In genomic region chr11:3888876-3889275, GRCh38 we compare ENCODE assay signal across 19 cellular contexts. TPM values are rescaled to one million over a fixed set of nuclear protein-coding genes. Genes with fewer than 3 reads are reported as not detected.
DNase-seq lines count a peak whose midpoint lies in the region; ATAC-seq and TF ChIP-seq lines count a peak whose summit lies in the region.
"Had no signal": no experiment of that assay in that cellular context is flagged by ENCODE, and none has a peak within 500 bp of the region (broad histone marks: within the 10 kb centered on the region; RNA-seq: fewer than 3 reads in every experiment).

No MANE protein-coding gene starts in this region.

- CTCF ChIA-PET in OCI-LY7 (lab: Charles Lee; ENCODE audit: unreplicated experiment), result interaction anchor here (1.2 kb wide), 1 partner anchor 35 kb away, joined by 3 read pairs; no protein-coding TSS in a partner anchor

- no peaks in the 10 kb centered on the region for H3K9me3 ChIP-seq in OCI-LY7 (ENCODE audit: low read length)
- H3K9me3 ChIP-seq: MG63 had no signal

- no peak overlapping the region for H3K27ac ChIP-seq in OCI-LY7 (ENCODE audit: low read depth, low read length, poor library complexity, severe bottlenecking)
- H3K27ac ChIP-seq: C4-2B, GM23248 had no signal

- intact Hi-C loops in natural killer cell (cut with micrococcal nuclease), result no loop called here
- intact Hi-C loops in OCI-LY7 (cut with micrococcal nuclease; ENCODE audit: unreplicated experiment), result no loop called here

- no peak for DNase-seq in natural killer cell
- no peak for DNase-seq in natural killer cell treated with Interleukin-12 subunit alpha and Interleukin-12 subunit beta and Interleukin-15 and Interleukin-18, amount 100 ng/mL, for 72 hours (ENCODE audit: low spot score)
- DNase-seq in OCI-LY7 (ENCODE audit: low spot score), result no peak
- no peak for DNase-seq in memory B cell (ENCODE audit: low spot score in 2 of 2)
- DNase-seq in stimulated activated naive B cell treated with anti-CD40 and anti-IgM and Interleukin-4, amounts not matched to agents 10 μg/mL and 1 μg/mL and 100 μg/mL, for 72 hours, result no peak
- no peak for DNase-seq in SW480 (ENCODE audit: low spot score)
- DNase-seq in HCEC 1CT, result no peak
- DNase-seq in HPDE6-E6E7 (ENCODE audit: extremely low spot score), result no peak
- DNase-seq: COR-L47, DMS 273 treated with DMSO at 0.1 percent for 48 hours, GDM1, GM23248, Kasumi-1, MG63, NCI-H1105, NCI-H2081 treated with DMSO at 0.1 percent for 48 hours, Right ventricle myocardium superior had no signal

- H3K9me2 ChIP-seq in OCI-LY7 (ENCODE audit: insufficient read depth, low read length), result no peaks in the 10 kb centered on the region

- peak overlapping the region; percentile 40; the same call in 1 of the 2 replicates for H3K4me2 ChIP-seq in OCI-LY7 (ENCODE audit: low read length)

- H3K27me3 Mint-ChIP-seq in natural killer cell (ENCODE audit: low read depth in 2 of 2) (no peaks in the 10 kb centered on the region), memory B cell (no peaks in the 10 kb centered on the region)
- H3K27me3 Mint-ChIP-seq in natural killer cell treated with Interleukin-12 subunit alpha and Interleukin-12 subunit beta and Interleukin-15 and Interleukin-18, amount 100 ng/mL, for 72 hours, result no peaks in the 10 kb centered on the region
- no peaks in the 10 kb centered on the region for H3K27me3 Mint-ChIP-seq in stimulated activated naive B cell treated with anti-CD40 and anti-IgM and Interleukin-4, amounts not matched to agents 10 μg/mL and 1 μg/mL and 100 μg/mL, for 72 hours

- no peak overlapping the region for H2AFZ ChIP-seq in OCI-LY7 (ENCODE audit: low read length)
- H2AFZ ChIP-seq: GM23248 had no signal

- H3K4me3 ChIP-seq in OCI-LY7 (ENCODE audit: low read depth, low read length, poor library complexity, severe bottlenecking), result no peak overlapping the region
- H3K4me3 ChIP-seq: GM23248, MG63 had no signal

- H3K36me3 Mint-ChIP-seq in natural killer cell, result no peaks in the 10 kb centered on the region
- H3K36me3 Mint-ChIP-seq in natural killer cell treated with Interleukin-12 subunit alpha and Interleukin-12 subunit beta and Interleukin-15 and Interleukin-18, amount 100 ng/mL, for 72 hours, result no peaks in the 10 kb centered on the region
- H3K36me3 Mint-ChIP-seq in memory B cell, result peaks cover 1% of the 10 kb centered on the region
- peaks cover 0 to 11% of the 10 kb centered on the region in 2 donors for H3K36me3 Mint-ChIP-seq in stimulated activated naive B cell treated with anti-CD40 and anti-IgM and Interleukin-4, amounts not matched to agents 10 μg/mL and 1 μg/mL and 100 μg/mL, for 72 hours

- H4K20me1 ChIP-seq in OCI-LY7 (ENCODE audit: insufficient read depth, low read length), result 0 out of 2 replicates have a peak, but pooled peaks cover 6% of the 10 kb centered on the region

- POLR2A ChIA-PET in OCI-LY7 (lab: Charles Lee), result interaction anchor here (0.6 to 2.2 kb wide), 4 partner anchors 8 to 34 kb away, joined by 3 to 17 read pairs (median 10); partner anchors contain the start of gene STIM1

- H3K79me2 ChIP-seq in OCI-LY7 (ENCODE audit: insufficient read depth, low read depth, low read length), result peaks cover 31% of the 10 kb centered on the region; the same call in 1 of the 2 replicates

- H3K4me3 Mint-ChIP-seq in natural killer cell (no peak overlapping the region), memory B cell (peak overlapping the region; percentile 15)
- no peak overlapping the region for H3K4me3 Mint-ChIP-seq in natural killer cell treated with Interleukin-12 subunit alpha and Interleukin-12 subunit beta and Interleukin-15 and Interleukin-18, amount 100 ng/mL, for 72 hours
- no peak overlapping the region for H3K4me3 Mint-ChIP-seq in stimulated activated naive B cell treated with anti-CD40 and anti-IgM and Interleukin-4, amounts not matched to agents 10 μg/mL and 1 μg/mL and 100 μg/mL, for 72 hours

- TF ChIP-seq CTCF in natural killer cell (IDR thresholded peaks at IDR 0.05) (no peak), OCI-LY7 (conservative IDR thresholded peaks at IDR 0.05; ENCODE audit: low read length) (no peak)

- peaks cover 67 to 71% of the 10 kb centered on the region in 2 donors for H3K4me1 Mint-ChIP-seq in natural killer cell
- H3K4me1 Mint-ChIP-seq in natural killer cell treated with Interleukin-12 subunit alpha and Interleukin-12 subunit beta and Interleukin-15 and Interleukin-18, amount 100 ng/mL, for 72 hours (ENCODE audit: low read depth in 2 of 2), result peaks cover 46 to 53% of the 10 kb centered on the region in 2 donors
- H3K4me1 Mint-ChIP-seq in memory B cell, result peaks cover 41% of the 10 kb centered on the region
- H3K4me1 Mint-ChIP-seq in stimulated activated naive B cell treated with anti-CD40 and anti-IgM and Interleukin-4, amounts not matched to agents 10 μg/mL and 1 μg/mL and 100 μg/mL, for 72 hours, result peaks cover 47 to 74% of the 10 kb centered on the region in 2 donors

- no peaks in the 10 kb centered on the region for H3K9me3 Mint-ChIP-seq in natural killer cell
- H3K9me3 Mint-ChIP-seq in natural killer cell treated with Interleukin-12 subunit alpha and Interleukin-12 subunit beta and Interleukin-15 and Interleukin-18, amount 100 ng/mL, for 72 hours, result no peaks in the 10 kb centered on the region
- no peaks in the 10 kb centered on the region for H3K9me3 Mint-ChIP-seq in memory B cell
- H3K9me3 Mint-ChIP-seq in stimulated activated naive B cell treated with anti-CD40 and anti-IgM and Interleukin-4, amounts not matched to agents 10 μg/mL and 1 μg/mL and 100 μg/mL, for 72 hours, result no peaks in the 10 kb centered on the region

- no TSS peak for BruUV-seq in OCI-LY7 (replicated peaks; lab: Mats Ljungman, UMichigan)

- H3K27ac Mint-ChIP-seq in natural killer cell, result peak overlapping the region; percentile 41 to 63
- no peak overlapping the region for H3K27ac Mint-ChIP-seq in natural killer cell treated with Interleukin-12 subunit alpha and Interleukin-12 subunit beta and Interleukin-15 and Interleukin-18, amount 100 ng/mL, for 72 hours
- peak overlapping the region; percentile 58 for H3K27ac Mint-ChIP-seq in memory B cell
- no peak overlapping the region for H3K27ac Mint-ChIP-seq in stimulated activated naive B cell treated with anti-CD40 and anti-IgM and Interleukin-4, amounts not matched to agents 10 μg/mL and 1 μg/mL and 100 μg/mL, for 72 hours

- ATAC-seq in natural killer cell (no peak), memory B cell (ENCODE audit: low read depth) (peak; percentile 38)
- no peak for ATAC-seq in natural killer cell treated with Interleukin-12 subunit alpha and Interleukin-12 subunit beta and Interleukin-15 and Interleukin-18, amount 100 ng/mL, for 72 hours
- peak; percentile 50 to 68 for ATAC-seq in stimulated activated naive B cell treated with anti-CD40 and anti-IgM and Interleukin-4, amounts not matched to agents 10 μg/mL and 1 μg/mL and 100 μg/mL, for 72 hours (replicated peaks)
- ATAC-seq: HCT116 had no signal

- H3K36me3 ChIP-seq in OCI-LY7 (ENCODE audit: insufficient read depth, low read length), result no peaks in the 10 kb centered on the region
- H3K36me3 ChIP-seq: MG63 had no signal

- peaks cover 59% of the 10 kb centered on the region for H3K4me1 ChIP-seq in OCI-LY7 (ENCODE audit: insufficient read depth, low read length, poor library complexity, severe bottlenecking)

RNA-seq across cellular contexts. Expression of gene STIM1, which starts 33.4 kb away (rescaled TPM):
- total RNA-seq in natural killer cell (100 to 1,000 TPM; 171 to 187 (median 175) TPM), OCI-LY7 (2022) (49.1 and 55.4 TPM in 2 replicates)
- total RNA-seq in natural killer cell treated with Interleukin-12 subunit alpha and Interleukin-12 subunit beta and Interleukin-15 and Interleukin-18, amount 100 ng/mL, for 72 hours, result 10 to 100 TPM; 83.9 to 85.9 TPM
- total RNA-seq in OCI-LY7 (2014; rRNA removed; shearing (Covaris generic)), result 20.9 and 21.0 TPM in 2 replicates

RNA-seq across cellular contexts. Expression of gene RHOG, which starts 48.1 kb away (rescaled TPM):
- total RNA-seq in natural killer cell (100 to 1,000 TPM; 114 to 145 (median 137) TPM), OCI-LY7 (2022) (54.8 and 57.8 TPM in 2 replicates)
- 100 to 1,000 TPM; 154 to 164 TPM for total RNA-seq in natural killer cell treated with Interleukin-12 subunit alpha and Interleukin-12 subunit beta and Interleukin-15 and Interleukin-18, amount 100 ng/mL, for 72 hours
- 20.9 and 26.2 TPM in 2 replicates for total RNA-seq in OCI-LY7 (2014; rRNA removed; shearing (Covaris generic))

Comparison
In these comparisons a context has a peak if more than half of its experiments do, and no peak if none do; other contexts are left out.
1. H3K27ac Mint-ChIP-seq: peak in natural killer cell (2 of 2) and memory B cell (single experiment); none in natural killer cell treated with Interleukin-12 subunit alpha and Interleukin-12 subunit beta and Interleukin-15 and Interleukin-18, amount 100 ng/mL, for 72 hours (0 of 2) and stimulated activated naive B cell treated with anti-CD40 and anti-IgM and Interleukin-4, amounts not matched to agents 10 μg/mL and 1 μg/mL and 100 μg/mL, for 72 hours (single experiment).
2. ATAC-seq: peak in memory B cell (single experiment) and stimulated activated naive B cell treated with anti-CD40 and anti-IgM and Interleukin-4, amounts not matched to agents 10 μg/mL and 1 μg/mL and 100 μg/mL, for 72 hours (2 of 2); none in natural killer cell (0 of 3) and natural killer cell treated with Interleukin-12 subunit alpha and Interleukin-12 subunit beta and Interleukin-15 and Interleukin-18, amount 100 ng/mL, for 72 hours (0 of 2).